Comparison of ENCODE assay signal across 1 cellular context in genomic region chr19:56637976-56638555, GRCh38.
TF ChIP-seq lines count a peak whose summit lies in the region.

No MANE protein-coding gene starts in this region.

TF ChIP-seq in HepG2, 621 proteins besides CTCF, POLR2A, EP300 and RAD21 (continued from another document and continues in another):
- peak; percentile 90 for TF ChIP-seq ZNF713 (CRISPR knock-in tag; IDR thresholded peaks at IDR 0.05)
- no peak for TF ChIP-seq USF2 (IDR thresholded peaks at IDR 0.05; ENCODE audit: low read depth, low read length)
- TF ChIP-seq USF2 (CRISPR knock-in tag; IDR thresholded peaks at IDR 0.05; ENCODE audit: borderline replicate concordance) = peak; percentile 41; the same call in 1 of the 2 replicates
- peak; percentile 99 for TF ChIP-seq ZSCAN30 (CRISPR knock-in tag; IDR thresholded peaks at IDR 0.05)
- TF ChIP-seq PRDM10 (CRISPR knock-in tag; IDR thresholded peaks at IDR 0.05; ENCODE audit: low read depth) = peak; percentile 95
- peak; percentile 100 for TF ChIP-seq ZSCAN9 (CRISPR knock-in tag; IDR thresholded peaks at IDR 0.05; ENCODE audit: borderline replicate concordance)
- peak; percentile 98 for TF ChIP-seq ZNF335 (CRISPR knock-in tag; IDR thresholded peaks at IDR 0.05)
- peak; percentile 98 for TF ChIP-seq MIER3 (CRISPR knock-in tag; IDR thresholded peaks at IDR 0.05; ENCODE audit: borderline replicate concordance)
- TF ChIP-seq FOXO1 (CRISPR knock-in tag; IDR thresholded peaks at IDR 0.05) = peak; percentile 97
- TF ChIP-seq ZFP1 (CRISPR knock-in tag; IDR thresholded peaks at IDR 0.05) = peak; percentile 98
- no peak for TF ChIP-seq CBX2 (IDR thresholded peaks at IDR 0.05; ENCODE audit: low read depth, low read length)
- peak; percentile 91 for TF ChIP-seq CBX2 (CRISPR knock-in tag; IDR thresholded peaks at IDR 0.05; ENCODE audit: low read depth)
- TF ChIP-seq AKAP8 (CRISPR knock-in tag; IDR thresholded peaks at IDR 0.05) = peak; percentile 97
- peak; percentile 99; the same call in 1 of the 2 replicates for TF ChIP-seq ZNF337 (CRISPR knock-in tag; IDR thresholded peaks at IDR 0.05; ENCODE audit: borderline replicate concordance, low read depth)
- TF ChIP-seq ZNF646 (CRISPR knock-in tag; IDR thresholded peaks at IDR 0.05) = peak; percentile 90
- peak; percentile 94 for TF ChIP-seq ZMYM4 (CRISPR knock-in tag; IDR thresholded peaks at IDR 0.05)
- TF ChIP-seq NCOA2 (CRISPR knock-in tag; IDR thresholded peaks at IDR 0.05) = peak; percentile 91
- no peak for TF ChIP-seq CREB1 (IDR thresholded peaks at IDR 0.05)
- no peak for TF ChIP-seq CREB1 (CRISPR knock-in tag; IDR thresholded peaks at IDR 0.05)
- TF ChIP-seq ZXDC (CRISPR knock-in tag; IDR thresholded peaks at IDR 0.05) = peak; percentile 99
- TF ChIP-seq ZMYM2 (CRISPR knock-in tag; IDR thresholded peaks at IDR 0.05) = no peak
- TF ChIP-seq GLI4 (CRISPR knock-in tag; IDR thresholded peaks at IDR 0.05; ENCODE audit: borderline replicate concordance) = peak; percentile 100
- TF ChIP-seq FOXK2 (IDR thresholded peaks at IDR 0.05) = no peak
- peak; percentile 100 for TF ChIP-seq ZNF138 (CRISPR knock-in tag; IDR thresholded peaks at IDR 0.05; ENCODE audit: low read depth)
- TF ChIP-seq ZNF432 (CRISPR knock-in tag; IDR thresholded peaks at IDR 0.05; ENCODE audit: borderline replicate concordance) = peak; percentile 97; the same call in 1 of the 2 replicates
- peak; percentile 72; the same call in 1 of the 2 replicates for TF ChIP-seq ZNF556 (CRISPR knock-in tag; IDR thresholded peaks at IDR 0.05; ENCODE audit: borderline replicate concordance)
- peak; percentile 99 for TF ChIP-seq CHCHD3 (CRISPR knock-in tag; IDR thresholded peaks at IDR 0.05)
- TF ChIP-seq HMG20A (CRISPR knock-in tag; IDR thresholded peaks at IDR 0.05; ENCODE audit: borderline replicate concordance) = peak; percentile 76; the same call in 1 of the 2 replicates
- TF ChIP-seq ZBTB3 (CRISPR knock-in tag; IDR thresholded peaks at IDR 0.05; ENCODE audit: borderline replicate concordance, low read depth) = peak; percentile 95; the same call in 1 of the 2 replicates
- peak; percentile 98 for TF ChIP-seq SALL2 (CRISPR knock-in tag; IDR thresholded peaks at IDR 0.05)
- TF ChIP-seq ZNF570 (CRISPR knock-in tag; IDR thresholded peaks at IDR 0.05; ENCODE audit: borderline replicate concordance) = peak; percentile 98
- TF ChIP-seq RCOR2 (CRISPR knock-in tag; IDR thresholded peaks at IDR 0.05) = peak; percentile 82
- no peak for TF ChIP-seq SKI (IDR thresholded peaks at IDR 0.05; ENCODE audit: partially characterized antibody)
- peak; percentile 57 to 94; a peak in 3 of 4 replicates for TF ChIP-seq HMGXB4 (CRISPR knock-in tag; IDR thresholded peaks at IDR 0.05; ENCODE audit: borderline replicate concordance in 1 of 2, low read depth in 1 of 2)
- no peak for TF ChIP-seq ZNF34 (CRISPR knock-in tag; IDR thresholded peaks at IDR 0.05; ENCODE audit: borderline replicate concordance)
- TF ChIP-seq CHD4 (IDR thresholded peaks at IDR 0.05; ENCODE audit: borderline replicate concordance, low read length) = no peak
- TF ChIP-seq SRY (CRISPR knock-in tag; IDR thresholded peaks at IDR 0.05) = peak; percentile 100
- TF ChIP-seq NCOR1 (IDR thresholded peaks at IDR 0.05; ENCODE audit: borderline replicate concordance, low read length) = no peak
- peak in 1 of 2 experiments; percentile 81; a peak in 1 of 4 replicates for TF ChIP-seq NR2F1 (CRISPR knock-in tag; IDR thresholded peaks at IDR 0.05)
- TF ChIP-seq ZNF747 (CRISPR knock-in tag; IDR thresholded peaks at IDR 0.05; ENCODE audit: borderline replicate concordance) = peak; percentile 98
- peak; percentile 100 for TF ChIP-seq ZNF430 (CRISPR knock-in tag; IDR thresholded peaks at IDR 0.05)
- peak; percentile 99 for TF ChIP-seq FOXK1 (CRISPR knock-in tag; IDR thresholded peaks at IDR 0.05; ENCODE audit: borderline replicate concordance, low read depth)
- TF ChIP-seq FIP1L1 (IDR thresholded peaks at IDR 0.05; ENCODE audit: borderline replicate concordance, insufficient read depth, low read depth, low read length) = no peak
- no peak for TF ChIP-seq NFE2L2 (IDR thresholded peaks at IDR 0.05; ENCODE audit: low read length)
